ENCODE assay signal across 17 cellular contexts in the genomic region with DNA sequence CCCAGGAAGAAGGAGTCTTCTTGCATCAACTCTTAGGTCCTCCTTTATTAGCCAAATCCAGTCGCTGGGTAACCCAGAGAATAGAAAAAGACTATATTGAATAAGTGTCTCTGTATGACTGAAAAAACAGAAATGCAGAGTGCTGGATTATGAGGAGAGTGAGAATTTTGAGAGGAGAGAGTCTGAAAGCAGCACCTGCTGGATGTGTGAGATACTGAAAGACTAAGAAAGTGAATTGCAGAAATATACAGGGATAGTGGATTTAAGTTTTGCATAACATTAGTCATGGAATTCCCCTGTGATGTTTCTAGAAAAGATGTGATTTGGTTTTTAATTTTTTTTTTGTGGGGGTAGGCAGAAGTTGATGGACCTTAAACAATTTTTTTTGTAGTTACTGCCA.
"Had no signal": no experiment of that assay in that cellular context is flagged by ENCODE, and none has a peak within 500 bp of the region (broad histone marks: within the 10 kb centered on the region; RNA-seq: fewer than 3 reads in every experiment).

No MANE protein-coding gene starts in this region.

- DNase-seq: NCI-H1092, NCI-H1417 treated with DMSO at 0.1 percent for 48 hours, NCI-H187, NCI-H2029, NCI-H2081 treated with DMSO at 0.1 percent for 48 hours, NCI-H2227 treated with DMSO at 0.1 percent for 48 hours, NCI-H524, NCI-H526 treated with DMSO at 0.1 percent for 48 hours, NCI-H748 treated with DMSO at 0.1 percent for 48 hours, PC-3, SHP77 treated with DMSO at 0.1 percent for 48 hours, SJCRH30 had no signal

- H3K27me3 ChIP-seq: SJCRH30 had no signal

- H3K9me3 ChIP-seq: SJCRH30 had no signal

- H3K4me3 ChIP-seq: K562, SJCRH30 had no signal

- H3K27ac ChIP-seq: HL-60, SJCRH30 had no signal

- ATAC-seq: K562, Panc1, PC-3, Right ventricle myocardium inferior, SK-N-SH treated with all-trans-retinoic acid at 6 μM for 48 hours had no signal

- H3K36me3 ChIP-seq: SJCRH30 had no signal
